Comparison of ENCODE assay signal across 9 cellular contexts in the genomic region with DNA sequence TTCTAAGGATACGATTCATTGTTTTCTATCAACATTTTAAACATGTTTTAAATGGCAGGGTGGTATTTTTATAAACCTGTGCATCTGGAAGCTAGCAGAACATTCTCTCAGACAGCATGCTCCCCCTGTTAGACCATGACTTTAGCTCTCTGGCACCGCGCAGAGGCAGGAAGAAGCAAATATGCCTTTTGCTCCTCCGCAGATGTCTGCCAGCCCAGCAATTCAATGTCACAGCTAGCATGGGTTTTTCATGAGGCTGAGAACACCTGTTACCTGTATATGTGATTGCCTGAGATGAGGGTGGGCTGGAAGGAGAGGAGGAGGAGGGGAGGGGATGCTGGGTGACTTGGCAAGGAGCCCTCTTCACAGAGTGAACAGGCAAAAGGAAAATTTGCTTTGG. TPM values are rescaled to one million over a fixed set of nuclear protein-coding genes. Genes with fewer than 3 reads are reported as not detected.
DNase-seq lines count a peak whose midpoint lies in the region; ATAC-seq lines count a peak whose summit lies in the region.
"Had no signal": no experiment of that assay in that cellular context is flagged by ENCODE, and none has a peak within 500 bp of the region (broad histone marks: within the 10 kb centered on the region; RNA-seq: fewer than 3 reads in every experiment).

No MANE protein-coding gene starts in this region.

- H3K27me3 ChIP-seq in BLaER1 = no peaks in the 10 kb centered on the region

- no peak overlapping the region for H3K27ac ChIP-seq in BLaER1

- H4K20me1 ChIP-seq in BLaER1 = peaks cover 100% of the 10 kb centered on the region

- no peaks in the 10 kb centered on the region for H3K9me3 ChIP-seq in BLaER1

- H3K9me3 Mint-ChIP-seq in activated T-helper 17 cell treated with anti-CD3 and anti-CD28 coated beads, Interleukin-2, amount 50 U/mL, for 72 hours = no peaks in the 10 kb centered on the region

- no peak overlapping the region for H3K4me3 ChIP-seq in BLaER1

- H3K27me3 Mint-ChIP-seq in activated T-helper 17 cell treated with anti-CD3 and anti-CD28 coated beads, Interleukin-2, amount 50 U/mL, for 72 hours = no peaks in the 10 kb centered on the region

- no peak overlapping the region for H3K4me3 Mint-ChIP-seq in activated T-helper 17 cell treated with anti-CD3 and anti-CD28 coated beads, Interleukin-2, amount 50 U/mL, for 72 hours

- H3K36me3 Mint-ChIP-seq in activated T-helper 17 cell treated with anti-CD3 and anti-CD28 coated beads, Interleukin-2, amount 50 U/mL, for 72 hours (ENCODE audit: low read depth) = peaks cover 80% of the 10 kb centered on the region

- DNase-seq in HUDEP-2 (lab: John Stamatoyannopoulos, UW; ENCODE audit: unreplicated experiment in 76 of 76) (peak in 52 of 76 experiments; percentile 7 to 66 (median 37)), left cardiac atrium (no peak), smooth muscle cell of the brain vasculature (ENCODE audit: low read depth, low spot score) (peak; percentile 26), glomerular visceral epithelial cell (ENCODE audit: extremely low spot score) (no peak)

- intact Hi-C loops in left cardiac atrium (cut with DNase I) = loop anchor here in 1 of 2 donors (5.0 kb wide), 1 partner anchor 72 kb away; no protein-coding TSS in a partner anchor

- peaks cover 82% of the 10 kb centered on the region for H3K4me1 ChIP-seq in BLaER1

- peak overlapping the region; percentile 23; the same call in 1 of the 2 replicates for H3K9ac ChIP-seq in BLaER1

- peak; percentile 38 for ATAC-seq in activated T-helper 17 cell treated with anti-CD3 and anti-CD28 coated beads, Interleukin-2, amount 50 U/mL, for 72 hours (replicated peaks)
- ATAC-seq in left cardiac atrium (peak; percentile 59 to 67), HG03280 (IDR thresholded peaks at IDR 0.05; ENCODE audit: unreplicated experiment) (no peak), HG03196 (IDR thresholded peaks at IDR 0.05; ENCODE audit: unreplicated experiment) (no peak)

- peak overlapping the region; percentile 66 for H3K27ac Mint-ChIP-seq in activated T-helper 17 cell treated with anti-CD3 and anti-CD28 coated beads, Interleukin-2, amount 50 U/mL, for 72 hours

- H3K4me2 ChIP-seq in BLaER1 = peak overlapping the region; percentile 17; the same call in 1 of the 2 replicates

- peaks cover 82% of the 10 kb centered on the region for H3K36me3 ChIP-seq in BLaER1

- H3K4me1 Mint-ChIP-seq in activated T-helper 17 cell treated with anti-CD3 and anti-CD28 coated beads, Interleukin-2, amount 50 U/mL, for 72 hours = peaks cover 22% of the 10 kb centered on the region

RNA-seq across cellular contexts. Expression of gene MTCH1, which starts 6.7 kb away (rescaled TPM):
- 100 to 1,000 TPM in 1 of 2 donors, 10 to 100 TPM in 1; 97.9 to 133 TPM for total RNA-seq in activated T-helper 17 cell treated with anti-CD3 and anti-CD28 coated beads, Interleukin-2, amount 50 U/mL, for 72 hours
- 100 to 1,000 TPM; 178 to 214 TPM for total RNA-seq in left cardiac atrium

RNA-seq across cellular contexts. Expression of gene PI16, which starts 24.8 kb away (rescaled TPM):
- 1 to 10 TPM; 1.8 to 2.1 TPM for total RNA-seq in activated T-helper 17 cell treated with anti-CD3 and anti-CD28 coated beads, Interleukin-2, amount 50 U/mL, for 72 hours
- 10 to 100 TPM; 28.2 to 47.0 TPM for total RNA-seq in left cardiac atrium

RNA-seq across cellular contexts. Expression of gene FGD2, which starts 26.1 kb away (rescaled TPM):
- total RNA-seq in activated T-helper 17 cell treated with anti-CD3 and anti-CD28 coated beads, Interleukin-2, amount 50 U/mL, for 72 hours = 1 to 10 TPM; 5.3 to 8.3 TPM
- 10 to 100 TPM; 15.1 to 15.5 TPM for total RNA-seq in left cardiac atrium
- total RNA-seq: glomerular endothelial cell had no signal

Comparison
In these comparisons a context has a peak if more than half of its experiments do, and no peak if none do; other contexts are left out.
1. DNase-seq: peak in HUDEP-2 (52 of 76) and smooth muscle cell of the brain vasculature (single experiment); none in left cardiac atrium (single experiment) and glomerular visceral epithelial cell (single experiment).
2. ATAC-seq: peak in activated T-helper 17 cell treated with anti-CD3 and anti-CD28 coated beads, Interleukin-2, amount 50 U/mL, for 72 hours (single experiment) and left cardiac atrium (2 of 2); none in HG03280 (single experiment) and HG03196 (single experiment).
3. RNA of gene PI16, which starts 24.8 kb away (total RNA-seq): 28.2 to 47.0 TPM in left cardiac atrium; 1.8 to 2.1 TPM in activated T-helper 17 cell treated with anti-CD3 and anti-CD28 coated beads, Interleukin-2, amount 50 U/mL, for 72 hours; every median in the first group is over 4 times any median in the second.